1 cellular context compared by ENCODE assay signal in genomic region chr2:174590928-174591648, GRCh38.
TF ChIP-seq lines count a peak whose summit lies in the region.

No MANE protein-coding gene starts in this region.

TF ChIP-seq in H1, 55 proteins besides CTCF, POLR2A, EP300 and RAD21 (continued from another document):
- no peak for TF ChIP-seq KDM4A (IDR thresholded peaks at IDR 0.05; ENCODE audit: low read depth, low read length, severe bottlenecking)
- TF ChIP-seq JUN (IDR thresholded peaks at IDR 0.05; ENCODE audit: low read depth, low read length): no peak
- no peak for TF ChIP-seq SIRT6 (IDR thresholded peaks at IDR 0.05; ENCODE audit: low read length)
- TF ChIP-seq FOSL1 (IDR thresholded peaks at IDR 0.05; ENCODE audit: insufficient read depth, low read depth, low read length): no peak
- no peak for TF ChIP-seq ASH2L (IDR thresholded peaks at IDR 0.05; ENCODE audit: low read length)
- no peak for TF ChIP-seq ZNF274 (IDR thresholded peaks at IDR 0.05; ENCODE audit: borderline replicate concordance, extremely low read depth, low read length)
- no peak for TF ChIP-seq CBX8 (IDR thresholded peaks at IDR 0.05; ENCODE audit: borderline replicate concordance, low read depth, low read length)
- TF ChIP-seq EGR1 (IDR thresholded peaks at IDR 0.05; ENCODE audit: borderline replicate concordance, low read depth, low read length): no peak
- no peak for TF ChIP-seq TAF1 (IDR thresholded peaks at IDR 0.05; ENCODE audit: low read depth, low read length)
- TF ChIP-seq BRCA1 (IDR thresholded peaks at IDR 0.05; ENCODE audit: low read depth, low read length): no peak
- TF ChIP-seq YY1 (IDR thresholded peaks at IDR 0.05; ENCODE audit: low read depth, low read length): no peak
- no peak for TF ChIP-seq SP4 (IDR thresholded peaks at IDR 0.05; ENCODE audit: low read length)
